28 cellular contexts compared by ENCODE assay signal in genomic region chr9:127295005-127295404, GRCh38.
"Had no signal": no experiment of that assay in that cellular context is flagged by ENCODE, and none has a peak within 500 bp of the region (broad histone marks: within the 10 kb centered on the region; RNA-seq: fewer than 3 reads in every experiment).

No MANE protein-coding gene starts in this region.

- H3K4me1 ChIP-seq: left lung, lower lobe of right lung, psoas muscle, sigmoid colon had no signal

- FAIRE-seq: colon had no signal

- H3K36me3 ChIP-seq: lower lobe of right lung, neural progenitor cell, sigmoid colon, upper lobe of left lung had no signal

- H3K27ac Mint-ChIP-seq: activated CD4-positive, alpha-beta memory T cell treated with anti-CD3 and anti-CD28 coated beads, Interleukin-2, amount 10 ng/mL, durations not matched to agents 7 days and 5 days; activated CD4-positive, alpha-beta T cell treated with anti-CD3 and anti-CD28 coated beads, Interleukin-2, amount 10 ng/mL, durations not matched to agents 24 days and 14 days; activated naive CD4-positive, alpha-beta T cell treated with anti-CD3 and anti-CD28 coated beads, Interleukin-2, amount 50 U/mL, for 24 hours; activated naive CD8-positive, alpha-beta T cell treated with anti-CD3 and anti-CD28 coated beads, Interleukin-2, amount 50 U/mL, for 24 hours; activated T-helper 2 cell treated with anti-CD3 and anti-CD28 coated beads, Interferon-gamma antibody, Interleukin-2, Interleukin-4, amounts not matched to agents 10 μg/mL and 5 μg/mL and 100 μg/mL, durations not matched to agents 14 hours and 24 hours and 36 hours; natural killer cell; neural progenitor cell; stimulated activated memory B cell treated with anti-CD40 and anti-IgM and Interleukin-4, amounts not matched to agents 10 μg/mL and 1 μg/mL and 100 μg/mL, for 72 hours had no signal

- DNase-seq: activated CD4-positive, alpha-beta memory T cell treated with anti-CD3 and anti-CD28 coated beads, Interleukin-2, amount 10 ng/mL, durations not matched to agents 7 days and 5 days; activated CD4-positive, alpha-beta T cell treated with anti-CD3 and anti-CD28 coated beads, Interleukin-2, amount 10 ng/mL, durations not matched to agents 24 days and 14 days; activated CD4-positive, CD25-positive, alpha-beta regulatory T cell treated with anti-CD3 and anti-CD28 coated beads, Interleukin-2, amount 50 U/mL, for 72 hours; activated naive CD8-positive, alpha-beta T cell treated with anti-CD3 and anti-CD28 coated beads, Interleukin-2, amount 50 U/mL, for 24 hours; activated T-cell treated with anti-CD3 and anti-CD28 coated beads, Interleukin-2, amount 50 U/mL, for 48 hours; amygdala; effector CD8-positive, alpha-beta T cell; foreskin melanocyte; left lung; lower lobe of right lung; mesendoderm; natural killer cell; occipital lobe; psoas muscle; sigmoid colon; stimulated activated CD4-positive, alpha-beta T cell treated with anti-CD3 and anti-CD28 coated beads, Interleukin-1b, Interleukin-23, amount 100 ng/mL, for 48 hours; stimulated activated CD4-positive, alpha-beta T cell treated with anti-CD3 and anti-CD28 coated beads, Interleukin-4, amount 100 ng/mL, for 4 hours; stimulated activated CD8-positive, alpha-beta memory T cell treated with anti-CD3 and anti-CD28 coated beads, Interleukin-4, amount 100 ng/mL, for 48 hours; stimulated activated naive CD8-positive, alpha-beta T cell treated with anti-CD3 and anti-CD28 coated beads, Interleukin-15, amount 100 ng/mL, for 72 hours; substantia nigra; upper lobe of left lung had no signal

- H3K27me3 Mint-ChIP-seq: stimulated activated memory B cell treated with anti-CD40 and anti-IgM and Interleukin-4, amounts not matched to agents 10 μg/mL and 1 μg/mL and 100 μg/mL, for 72 hours had no signal

- H3K9me3 ChIP-seq: left lung, lower lobe of right lung, psoas muscle, upper lobe of left lung had no signal

- H3K27ac ChIP-seq: left lung, lower lobe of right lung, neural progenitor cell, parathyroid adenoma, psoas muscle, sigmoid colon had no signal

- H3K4me3 Mint-ChIP-seq: activated CD4-positive, alpha-beta memory T cell treated with anti-CD3 and anti-CD28 coated beads, Interleukin-2, amount 10 ng/mL, durations not matched to agents 7 days and 5 days; activated CD4-positive, alpha-beta T cell treated with anti-CD3 and anti-CD28 coated beads, Interleukin-2, amount 10 ng/mL, durations not matched to agents 24 days and 14 days; activated naive CD4-positive, alpha-beta T cell treated with anti-CD3 and anti-CD28 coated beads, Interleukin-2, amount 50 U/mL, for 24 hours; activated naive CD8-positive, alpha-beta T cell treated with anti-CD3 and anti-CD28 coated beads, Interleukin-2, amount 50 U/mL, for 24 hours; natural killer cell; neural progenitor cell; stimulated activated memory B cell treated with anti-CD40 and anti-IgM and Interleukin-4, amounts not matched to agents 10 μg/mL and 1 μg/mL and 100 μg/mL, for 72 hours; stimulated activated naive CD8-positive, alpha-beta T cell treated with anti-CD3 and anti-CD28 coated beads, Interleukin-15, amount 100 ng/mL, for 72 hours had no signal

- H3K4me1 Mint-ChIP-seq: activated naive CD4-positive, alpha-beta T cell treated with anti-CD3 and anti-CD28 coated beads, Interleukin-2, amount 50 U/mL, for 24 hours; activated naive CD8-positive, alpha-beta T cell treated with anti-CD3 and anti-CD28 coated beads, Interleukin-2, amount 50 U/mL, for 24 hours; stimulated activated memory B cell treated with anti-CD40 and anti-IgM and Interleukin-4, amounts not matched to agents 10 μg/mL and 1 μg/mL and 100 μg/mL, for 72 hours had no signal

- H3K36me3 Mint-ChIP-seq: activated naive CD4-positive, alpha-beta T cell treated with anti-CD3 and anti-CD28 coated beads, Interleukin-2, amount 50 U/mL, for 24 hours; natural killer cell had no signal

- H3K9me3 Mint-ChIP-seq: activated CD4-positive, alpha-beta memory T cell treated with anti-CD3 and anti-CD28 coated beads, Interleukin-2, amount 10 ng/mL, durations not matched to agents 7 days and 5 days; activated CD4-positive, alpha-beta T cell treated with anti-CD3 and anti-CD28 coated beads, Interleukin-2, amount 10 ng/mL, durations not matched to agents 24 days and 14 days; activated naive CD4-positive, alpha-beta T cell treated with anti-CD3 and anti-CD28 coated beads, Interleukin-2, amount 50 U/mL, for 24 hours; activated naive CD8-positive, alpha-beta T cell treated with anti-CD3 and anti-CD28 coated beads, Interleukin-2, amount 50 U/mL, for 24 hours; activated T-helper 2 cell treated with anti-CD3 and anti-CD28 coated beads, Interferon-gamma antibody, Interleukin-2, Interleukin-4, amounts not matched to agents 10 μg/mL and 5 μg/mL and 100 μg/mL, durations not matched to agents 14 hours and 24 hours and 36 hours; natural killer cell; neural progenitor cell; stimulated activated memory B cell treated with anti-CD40 and anti-IgM and Interleukin-4, amounts not matched to agents 10 μg/mL and 1 μg/mL and 100 μg/mL, for 72 hours; stimulated activated naive CD8-positive, alpha-beta T cell treated with anti-CD3 and anti-CD28 coated beads, Interleukin-15, amount 100 ng/mL, for 72 hours had no signal

- H3K27me3 ChIP-seq: left lung, neural progenitor cell, sigmoid colon, upper lobe of left lung had no signal

- H3K4me3 ChIP-seq: left lung, lower lobe of right lung, neural progenitor cell, psoas muscle, sigmoid colon, smooth muscle cell, upper lobe of left lung had no signal
